Comparison of ENCODE assay signal across 21 cellular contexts in the genomic region with DNA sequence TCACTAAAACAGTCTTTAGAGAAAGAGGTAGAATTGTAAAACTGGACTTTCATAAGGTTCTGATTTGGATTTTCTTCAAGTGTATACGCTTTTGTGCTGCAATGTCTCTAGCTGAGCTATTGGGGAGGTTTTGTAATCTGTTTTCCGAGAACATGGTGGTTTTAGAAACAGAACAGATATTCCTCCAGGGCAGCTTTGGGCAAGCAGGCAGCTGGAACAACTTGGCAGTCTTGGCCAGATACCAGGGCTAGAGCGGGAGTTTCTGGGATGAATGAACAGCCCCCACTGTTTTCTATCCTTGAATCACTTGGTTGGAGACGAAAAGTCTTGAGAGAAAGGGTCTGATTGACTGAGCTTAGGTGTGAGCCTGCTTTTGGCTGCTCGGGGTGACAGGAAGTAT. TPM values are rescaled to one million over a fixed set of nuclear protein-coding genes. Genes with fewer than 3 reads are reported as not detected.
A peak's percentile ranks its signal among the peaks of the same experiment; 100 is the strongest.
DNase-seq lines count a peak whose midpoint lies in the region; FAIRE-seq and TF ChIP-seq lines count a peak whose summit lies in the region.
"Had no signal": no experiment of that assay in that cellular context is flagged by ENCODE, and none has a peak within 500 bp of the region (broad histone marks: within the 10 kb centered on the region; RNA-seq: fewer than 3 reads in every experiment).

No MANE protein-coding gene starts in this region.

- H3K27me3 ChIP-seq in keratinocyte (ENCODE audit: control insufficient read depth, extremely low read depth, insufficient read depth, low read length), result no peaks in the 10 kb centered on the region
- H3K27me3 ChIP-seq in testis, result no peaks in the 10 kb centered on the region
- no peaks in the 10 kb centered on the region for H3K27me3 ChIP-seq in tibial nerve

- dilution Hi-C loops in keratinocyte (cut with MboI; ENCODE audit: extremely low pct_ligation_motif_present, low sequenced_read_pairs), result no loop called here

- peak in 1 of 2 donors; percentile 47 for TF ChIP-seq EP300 in tibial nerve (IDR thresholded peaks at IDR 0.05)

- 53 to 78% methylated on average over 5 of the region's 5 CpGs for WGBS in testis, 2 donors
- WGBS in tibial nerve, 2 donors, result 42 to 46% methylated on average over 5 of the region's 5 CpGs

- H3K9ac ChIP-seq in keratinocyte (ENCODE audit: control insufficient read depth, extremely low read depth, insufficient read depth, low read length), result no peak overlapping the region

- H3K79me2 ChIP-seq in keratinocyte (ENCODE audit: control insufficient read depth, insufficient read depth, low read length), result no peaks in the 10 kb centered on the region

- POLR2A ChIA-PET in RWPE1 (lab: Yijun Ruan, JAX; ENCODE audit: low non-redundant PET), result no interaction called here

- no peak overlapping the region for H3K4me2 ChIP-seq in keratinocyte (ENCODE audit: control insufficient read depth, extremely low read depth, insufficient read depth, low read depth, low read length)

- no peak for DNase-seq in RWPE1 (ENCODE audit: low spot score)
- peak; percentile 44 for DNase-seq in cerebellar cortex (ENCODE audit: low spot score)
- no peak for DNase-seq in keratinocyte (ENCODE audit: low read depth, low spot score)
- DNase-seq in testis, result no peak
- no peak for DNase-seq in NCI-H2227 (lab: John Stamatoyannopoulos, UW; ENCODE audit: unreplicated experiment)
- no peak for DNase-seq in tibial nerve (ENCODE audit: low spot score in 2 of 2)
- no peak for DNase-seq in GOT3 (lab: John Stamatoyannopoulos, UW)
- DNase-seq: activated CD8-positive, alpha-beta memory T cell treated with anti-CD3 and anti-CD28 coated beads for 24 hours; activated naive CD8-positive, alpha-beta T cell treated with anti-CD3 and anti-CD28 coated beads, Interleukin-2, amount 10 ng/mL, durations not matched to agents 7 days and 5 days; AML-193; COR-L47; HFFc6; NCI-H2081; NCI-H524; nephron progenitor cell; SHP77 treated with DMSO at 0.1 percent for 48 hours; stimulated activated naive CD8-positive, alpha-beta T cell treated with anti-CD3 and anti-CD28 coated beads, Interleukin-15, Interleukin-2, amounts not matched to agents 100 U/mL and 50 U/mL, for 24 hours; T-helper 2 cell had no signal

- TF ChIP-seq POLR2A in testis (IDR thresholded peaks at IDR 0.05) (no peak), tibial nerve (IDR thresholded peaks at IDR 0.05) (no peak)

- H3K9me3 ChIP-seq in keratinocyte (ENCODE audit: control insufficient read depth, low read depth, low read length), result no peaks in the 10 kb centered on the region
- H3K9me3 ChIP-seq in testis, result no peaks in the 10 kb centered on the region
- peaks cover 0 to 3% (median 0%) of the 10 kb centered on the region in 4 donors for H3K9me3 ChIP-seq in tibial nerve

- H3K27ac ChIP-seq in RWPE1 (peak overlapping the region; percentile 67), keratinocyte (ENCODE audit: control insufficient read depth, insufficient read depth, low read length) (no peak overlapping the region), testis (peak overlapping the region; percentile 31 to 32), tibial nerve (peak overlapping the region in 2 of 4 donors; percentile 65 to 76)
- H3K27ac ChIP-seq: epithelial cell of prostate had no signal

- H3K4me1 ChIP-seq in keratinocyte (ENCODE audit: control insufficient read depth, extremely low read depth, insufficient read depth, low read length) (peaks cover 5% of the 10 kb centered on the region), testis (peaks cover 7% of the 10 kb centered on the region), tibial nerve (peaks cover 0 to 26% (median 0%) of the 10 kb centered on the region in 4 donors)

- H3K9me1 ChIP-seq in keratinocyte (ENCODE audit: control insufficient read depth, extremely low read depth, insufficient read depth, low read length), result no peaks in the 10 kb centered on the region

- peak; percentile 44 for FAIRE-seq in keratinocyte (lab: Jason Lieb, UNC)
- FAIRE-seq: HepG2 had no signal

- H3K4me3 ChIP-seq in keratinocyte (ENCODE audit: control insufficient read depth in 2 of 3, extremely low read depth in 1 of 3, insufficient read depth in 2 of 3, low read depth in 1 of 3, low read length in 3 of 3), result no peak overlapping the region
- no peak overlapping the region for H3K4me3 ChIP-seq in testis
- no peak overlapping the region for H3K4me3 ChIP-seq in tibial nerve
- H3K4me3 ChIP-seq: lung had no signal

- H3K36me3 ChIP-seq in keratinocyte (ENCODE audit: control insufficient read depth in 2 of 2, extremely low read depth in 1 of 2, insufficient read depth in 2 of 2, low read length in 2 of 2) (no peaks in the 10 kb centered on the region), testis (ENCODE audit: low read depth, missing control alignments) (no peaks in the 10 kb centered on the region), tibial nerve (no peaks in the 10 kb centered on the region)

- CTCF ChIA-PET in RWPE1 (lab: Yijun Ruan, JAX), result no interaction called here

- H2AFZ ChIP-seq in keratinocyte (ENCODE audit: control insufficient read depth, low read length), result peak overlapping the region; percentile 34

- intact Hi-C loops in testis (cut with DNase I; ENCODE audit: low total_unique reads), result no loop called here

- no peak for TF ChIP-seq CTCF in RWPE1 (conservative IDR thresholded peaks at IDR 0.05; ENCODE audit: low read depth)
- TF ChIP-seq CTCF in keratinocyte (optimal IDR thresholded peaks at IDR 0.05 in 1 of 3, IDR thresholded peaks at IDR 0.05 in 1 of 3, conservative IDR thresholded peaks at IDR 0.05 in 1 of 3; ENCODE audit: extremely low read depth in 1 of 3, insufficient read depth in 2 of 3, low read length in 3 of 3), result no peak
- TF ChIP-seq CTCF in testis (IDR thresholded peaks at IDR 0.05), result no peak
- TF ChIP-seq CTCF in tibial nerve (IDR thresholded peaks at IDR 0.05), result no peak

- H4K20me1 ChIP-seq in keratinocyte (ENCODE audit: control insufficient read depth, extremely low read depth, insufficient read depth, low read length), result no peaks in the 10 kb centered on the region

RNA-seq across cellular contexts. Expression of gene ARMC2, which starts 17.1 kb away (rescaled TPM):
- polyA plus RNA-seq in keratinocyte (2.6 to 3.8 TPM (median 3.4 TPM) in 3 replicates), testis (ENCODE audit: insufficient read depth, low read depth, low replicate concordance) (78.6 TPM)
- 1.4 TPM for polyA plus RNA-seq in keratinocyte (2011; ENCODE audit: low read depth)
- 2.3 and 3.3 TPM in 2 replicates for polyA plus RNA-seq in keratinocyte (2011; cell fraction: cytosol; rRNA removed)
- 5.3 and 5.6 TPM in 2 replicates for polyA plus RNA-seq in keratinocyte (2011; cell fraction: nucleus; rRNA removed)
- polyA plus RNA-seq in keratinocyte (2012; ENCODE audit: low replicate concordance), result 1.6 and 1.8 TPM in 2 replicates
- 0.69 to 1.5 TPM (median 1.3 TPM) in 3 replicates for polyA minus RNA-seq in keratinocyte
- polyA minus RNA-seq in keratinocyte (2011; cell fraction: cytosol; rRNA and poly(A)+ RNA removed), result 0.96 TPM
- 0.95 and 2.9 TPM in 2 replicates for polyA minus RNA-seq in keratinocyte (2011; cell fraction: nucleus; rRNA and poly(A)+ RNA removed)
- total RNA-seq in testis (10 to 100 TPM; 24.0 to 51.4 TPM), tibial nerve (10 to 100 TPM in 1 of 4 donors, 1 to 10 TPM in 3; 3.1 to 11.1 (median 5.7) TPM)
